ENCODE assay signal across 8 cellular contexts in the genomic region with DNA sequence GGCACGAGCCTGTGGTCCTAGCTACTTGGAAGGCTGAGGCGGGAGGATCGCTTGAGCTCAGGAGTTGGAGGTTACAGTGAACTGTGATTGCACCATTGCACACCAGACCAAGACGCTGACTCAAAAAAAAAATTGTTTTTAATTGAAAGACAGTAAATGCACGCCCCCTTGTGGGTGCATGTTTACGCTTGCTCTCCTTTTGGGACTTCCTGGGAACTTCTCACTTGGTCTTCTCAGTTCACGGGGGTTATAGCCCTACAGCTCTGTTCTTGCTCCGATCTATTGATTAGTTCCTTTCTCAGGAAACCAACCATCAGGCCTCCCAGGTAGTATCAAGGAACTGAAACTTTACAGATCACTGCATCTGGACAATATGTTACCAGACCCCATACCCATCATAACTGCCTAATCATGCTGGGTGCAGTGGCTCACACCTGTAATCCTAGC. TPM values are rescaled to one million over a fixed set of nuclear protein-coding genes. Genes with fewer than 3 reads are reported as not detected.
DNase-seq lines count a peak whose midpoint lies in the region; TF ChIP-seq lines count a peak whose summit lies in the region.

No MANE protein-coding gene starts in this region.

- no peak overlapping the region for H3K27ac ChIP-seq in GM23248

- no peaks in the 10 kb centered on the region for H4K20me1 ChIP-seq in GM23248 (ENCODE audit: insufficient read depth)

- no peak overlapping the region for H3K4me2 ChIP-seq in GM23248 (ENCODE audit: unreplicated experiment)

- H3K9me3 ChIP-seq in GM23248 (ENCODE audit: low read depth) = no peaks in the 10 kb centered on the region

- H3K9me2 ChIP-seq in GM23248 (ENCODE audit: insufficient read depth) = no peaks in the 10 kb centered on the region

- H3K79me2 ChIP-seq in GM23248 (ENCODE audit: insufficient read depth) = no peaks in the 10 kb centered on the region

- peak; percentile 72 for TF ChIP-seq CTCF in astrocyte of the cerebellum (IDR thresholded peaks at IDR 0.05; ENCODE audit: low read depth, low read length, missing control alignments)

- H3K27me3 ChIP-seq in GM23248 (replicated peaks; ENCODE audit: insufficient read depth) = no peaks in the 10 kb centered on the region

- no peak overlapping the region for H3K9ac ChIP-seq in GM23248

- in situ Hi-C loops in GM23248 (cut with MboI) = no loop called here
- in situ Hi-C loops in astrocyte of the cerebellum (cut with HindIII; ENCODE audit: low sequenced_read_pairs) = no loop called here

- peaks cover 12% of the 10 kb centered on the region for H3K4me1 ChIP-seq in GM23248 (ENCODE audit: insufficient read depth)

- WGBS in GM23248 (ENCODE audit: low coverage in 1 of 2, low lambda C conversion rate in 2 of 2, missing lambda C conversion rate in 2 of 2), 2 experiments = 5 to 6% methylated on average over 8 of the region's 8 CpGs

- no peak overlapping the region for H3K4me3 ChIP-seq in GM23248
- no peak overlapping the region for H3K4me3 ChIP-seq in astrocyte of the cerebellum (ENCODE audit: low read depth, low read length)

- H3K36me3 ChIP-seq in GM23248 (ENCODE audit: low read depth) = no peaks in the 10 kb centered on the region

- H3F3A ChIP-seq in GM23248 (ENCODE audit: insufficient read depth) = peaks cover 18% of the 10 kb centered on the region; the same call in 1 of the 2 replicates

- DNase-seq in DMS79 (lab: John Stamatoyannopoulos, UW) (peak; percentile 41), GM23248 (peak; percentile 92), NCI-H1092 treated with DMSO at 0.1 percent for 48 hours (lab: John Stamatoyannopoulos, UW) (peak; percentile 63), T-helper 9 cell (peak; percentile 76), astrocyte of the cerebellum (ENCODE audit: low read depth) (peak; percentile 75), iPS-NIHi7 (ENCODE audit: extremely low spot score) (peak; percentile 63), occipital lobe (lab: John Stamatoyannopoulos, UW) (no peak)
- DNase-seq in stimulated activated CD4-positive, alpha-beta T cell treated with anti-CD3 and anti-CD28 coated beads, Interleukin-1b, Interleukin-23, amount 100 ng/mL, for 4 hours (ENCODE audit: low read depth in 2 of 2) = peak; percentile 67 to 68

- no peak overlapping the region for H2AFZ ChIP-seq in GM23248

RNA-seq across cellular contexts. Expression of gene RIPOR1, which starts 14.2 kb away (rescaled TPM):
- total RNA-seq in GM23248 (2014; rRNA removed; shearing (Covaris generic)) = 27.8 and 81.3 TPM in 2 replicates
- polyA plus RNA-seq in GM23248 (2016; fragmentation: Nextera tagmentation; extraction: Ambion mirVana) = 91.6 and 95.0 TPM in 2 replicates
- total RNA-seq in occipital lobe = 26.2 TPM

RNA-seq across cellular contexts. Expression of gene AGRP, which starts 31.1 kb away (rescaled TPM):
- total RNA-seq in GM23248 (2014; rRNA removed; shearing (Covaris generic)) = not detected in 2 replicates
- not detected in 2 replicates for polyA plus RNA-seq in GM23248 (2016; fragmentation: Nextera tagmentation; extraction: Ambion mirVana)
- not detected for total RNA-seq in occipital lobe

RNA-seq across cellular contexts. Expression of gene ATP6V0D1, which starts 33.4 kb away (rescaled TPM):
- total RNA-seq in GM23248 (2014; rRNA removed; shearing (Covaris generic)) = 112 and 166 TPM in 2 replicates
- 135 and 140 TPM in 2 replicates for polyA plus RNA-seq in GM23248 (2016; fragmentation: Nextera tagmentation; extraction: Ambion mirVana)
- 63.0 TPM for total RNA-seq in occipital lobe

RNA-seq across cellular contexts. Expression of gene CTCF, which starts 47.9 kb away (rescaled TPM):
- 21.9 and 30.7 TPM in 2 replicates for total RNA-seq in GM23248 (2014; rRNA removed; shearing (Covaris generic))
- polyA plus RNA-seq in GM23248 (2016; fragmentation: Nextera tagmentation; extraction: Ambion mirVana) = 19.6 and 19.9 TPM in 2 replicates
- 54.0 TPM for total RNA-seq in occipital lobe
